14 cellular contexts compared by ENCODE assay signal in genomic region chr19:2978467-2978767, GRCh38. TPM values are rescaled to one million over a fixed set of nuclear protein-coding genes. Genes with fewer than 3 reads are reported as not detected.
"Had no signal": no experiment of that assay in that cellular context is flagged by ENCODE, and none has a peak within 500 bp of the region (broad histone marks: within the 10 kb centered on the region; RNA-seq: fewer than 3 reads in every experiment).

No MANE protein-coding gene starts in this region.

- ATAC-seq: left ventricle myocardium superior had no signal

- H3K9me3 ChIP-seq: esophagus squamous epithelium, thoracic aorta, vagina had no signal

- DNase-seq: activated CD4-positive, alpha-beta T cell treated with anti-CD3 and anti-CD28 coated beads, Interleukin-2, amount 50 U/mL, for 4 hours; activated CD4-positive, CD25-positive, alpha-beta regulatory T cell treated with anti-CD3 and anti-CD28 coated beads, Interleukin-2, amount 50 U/mL, for 72 hours; activated effector memory CD4-positive, alpha-beta T cell treated with Interleukin-2 at 50 U/mL for 16 hours; activated T-cell treated with anti-CD3 and anti-CD28 coated beads, Interleukin-2, amount 50 U/mL, for 1 hour; amniotic stem cell; brain microvascular endothelial cell; esophagus squamous epithelium; head of caudate nucleus; left ventricle myocardium superior; stimulated activated CD4-positive, alpha-beta T cell treated with anti-CD3 and anti-CD28 coated beads, Interleukin-15, amount 100 ng/mL, for 24 hours; stimulated activated CD4-positive, alpha-beta T cell treated with anti-CD3 and anti-CD28 coated beads, Interleukin-4, amount 100 ng/mL, for 4 hours had no signal

- H3K36me3 ChIP-seq: brain microvascular endothelial cell, esophagus squamous epithelium, thoracic aorta, vagina had no signal

- H3K27ac ChIP-seq: brain microvascular endothelial cell, vagina had no signal

- H3K4me3 ChIP-seq: thoracic aorta, vagina had no signal

- H3K27me3 ChIP-seq: brain microvascular endothelial cell, vagina had no signal

RNA-seq across cellular contexts. Expression of gene TLE6, which starts 1.1 kb away (rescaled TPM):
- total RNA-seq: myocyte had no signal
